17 cellular contexts compared by ENCODE assay signal in the genomic region with DNA sequence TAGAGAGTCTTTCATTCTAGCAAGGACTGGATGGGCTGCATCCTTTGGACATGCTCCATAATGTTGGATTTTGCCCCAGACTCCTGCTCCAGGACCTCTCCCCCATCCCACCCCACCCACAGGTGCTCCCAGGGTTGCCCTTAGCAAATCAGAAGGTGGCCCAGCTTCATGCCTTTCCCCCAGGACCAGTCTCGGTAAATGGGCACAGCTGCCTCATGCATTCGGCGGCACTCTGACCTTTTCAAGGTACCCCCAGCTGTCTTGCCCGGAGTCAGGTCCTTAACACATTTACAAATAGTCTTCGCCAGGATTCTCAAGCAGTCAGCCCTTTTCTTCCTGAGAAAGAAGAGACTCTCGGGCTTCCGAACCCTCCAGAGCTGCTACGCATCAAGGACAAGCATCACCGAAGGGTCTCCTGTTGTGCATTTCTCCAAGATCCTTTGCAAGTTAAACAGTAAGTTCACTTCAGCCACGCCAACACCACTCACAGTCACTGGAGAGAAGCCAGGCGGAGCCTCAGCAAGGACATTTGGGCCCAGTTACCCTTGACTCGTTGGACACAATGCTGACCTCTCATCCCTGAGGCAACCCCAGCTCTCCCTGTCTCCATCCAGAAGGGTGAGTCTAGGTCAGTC.
DNase-seq lines count a peak whose midpoint lies in the region; ATAC-seq and TF ChIP-seq lines count a peak whose summit lies in the region.
"Had no signal": no experiment of that assay in that cellular context is flagged by ENCODE, and none has a peak within 500 bp of the region (broad histone marks: within the 10 kb centered on the region; RNA-seq: fewer than 3 reads in every experiment).

No MANE protein-coding gene starts in this region.

- no peak overlapping the region for H2AK5ac ChIP-seq in trophoblast cell (ENCODE audit: low read length)

- H3K27ac ChIP-seq in trophoblast cell (ENCODE audit: low read depth, low read length) (no peak overlapping the region), tibial nerve (no peak overlapping the region)
- H3K27ac ChIP-seq: HL-60 had no signal

- H3K9ac ChIP-seq in trophoblast cell (ENCODE audit: low read length), result no peak overlapping the region
- H3K9ac ChIP-seq: BLaER1 had no signal

- H3K36me3 Mint-ChIP-seq in type B pancreatic cell, result no peaks in the 10 kb centered on the region

- no peak overlapping the region for H3K14ac ChIP-seq in trophoblast cell (ENCODE audit: low read length)

- H3K4me3 ChIP-seq in trophoblast cell (ENCODE audit: low read depth, low read length), result no peak overlapping the region
- no peak overlapping the region for H3K4me3 ChIP-seq in tibial nerve
- H3K4me3 ChIP-seq: BLaER1, GM12878, GM23338 had no signal

- no peak overlapping the region for H3K4ac ChIP-seq in trophoblast cell (ENCODE audit: low read depth, low read length)

- peak overlapping the region; percentile 58 for H3K23ac ChIP-seq in trophoblast cell (ENCODE audit: low read length)

- ATAC-seq in HG02885 (IDR thresholded peaks at IDR 0.05; ENCODE audit: poor library complexity, unreplicated experiment), result no peak
- ATAC-seq: GM12878, GM23338 had no signal

- H4K91ac ChIP-seq in trophoblast cell (ENCODE audit: low read depth, low read length), result no peak overlapping the region

- H2AFZ ChIP-seq in trophoblast cell (ENCODE audit: insufficient read depth, low read length, poor library complexity), result no peak overlapping the region
- H2AFZ ChIP-seq: GM23338 had no signal

- no peak overlapping the region for H3K27ac Mint-ChIP-seq in type B pancreatic cell
- H3K27ac Mint-ChIP-seq: CD8-positive, alpha-beta memory T cell; GM23338; H9 had no signal

- no peak overlapping the region for H4K12ac ChIP-seq in trophoblast cell (ENCODE audit: low read depth, low read length)

- no peak overlapping the region for H3K18ac ChIP-seq in trophoblast cell (ENCODE audit: low read length)

- H2BK12ac ChIP-seq in trophoblast cell (ENCODE audit: low read length), result no peak overlapping the region

- TF ChIP-seq POLR2A in tibial nerve (IDR thresholded peaks at IDR 0.05), result no peak

- H4K8ac ChIP-seq in trophoblast cell (ENCODE audit: low read depth, low read length), result no peak overlapping the region

- no CpG with 5 or more reads among the region's 12 CpGs for WGBS in trophoblast cell (ENCODE audit: extremely low coverage, insufficient coverage, insufficient read length)
- WGBS in tibial nerve, 2 donors, result 83 to 84% methylated on average over 12 of the region's 12 CpGs

- H3K9me3 ChIP-seq in trophoblast cell (ENCODE audit: insufficient read depth, low read depth, low read length) (peaks cover 2% of the 10 kb centered on the region), tibial nerve (no peaks in the 10 kb centered on the region)

- H3K4me2 ChIP-seq in trophoblast cell (ENCODE audit: low read length), result no peak overlapping the region
- H3K4me2 ChIP-seq: GM23338 had no signal

- peaks cover 19% of the 10 kb centered on the region for H3K27me3 Mint-ChIP-seq in type B pancreatic cell

- H3K79me1 ChIP-seq in trophoblast cell (ENCODE audit: low read length), result no peaks in the 10 kb centered on the region

- no peak overlapping the region for H2BK120ac ChIP-seq in trophoblast cell (ENCODE audit: insufficient read depth, low read length, poor library complexity)

- no peak for TF ChIP-seq EP300 in tibial nerve (IDR thresholded peaks at IDR 0.05)

- H3K79me2 ChIP-seq in trophoblast cell (ENCODE audit: control insufficient read depth, insufficient read depth, low read length, poor library complexity), result no peaks in the 10 kb centered on the region

- H3K4me1 Mint-ChIP-seq in type B pancreatic cell (ENCODE audit: unreplicated experiment), result no peaks in the 10 kb centered on the region
- H3K4me1 Mint-ChIP-seq: CD8-positive, alpha-beta memory T cell; GM23338; H9 had no signal

- peak; percentile 40 for DNase-seq in activated CD8-positive, alpha-beta memory T cell treated with anti-CD3 and anti-CD28 coated beads for 24 hours
- no peak for DNase-seq in activated CD8-positive, alpha-beta memory T cell treated with anti-CD3 and anti-CD28 coated beads, Interleukin-2, amount 50 U/mL, for 48 hours
- peak; percentile 94 for DNase-seq in DMS79 treated with DMSO at 0.1 percent for 48 hours (lab: John Stamatoyannopoulos, UW)
- no peak for DNase-seq in trophoblast cell
- DNase-seq in type B pancreatic cell (ENCODE audit: extremely low spot score, unreplicated experiment), result peak; percentile 36
- no peak for DNase-seq in tibial nerve (ENCODE audit: low spot score in 2 of 2)
- no peak for DNase-seq in HCEC 1CT
- DNase-seq: 8988T; AML-193; Caco-2; CD8-positive, alpha-beta memory T cell; H9 had no signal

- H2BK5ac ChIP-seq in trophoblast cell (ENCODE audit: low read depth, low read length, poor library complexity), result no peak overlapping the region

- H3K4me1 ChIP-seq in trophoblast cell (ENCODE audit: control insufficient read depth in 1 of 2, insufficient read depth in 2 of 2, low read length in 2 of 2) (no peaks in the 10 kb centered on the region), tibial nerve (no peaks in the 10 kb centered on the region)
- H3K4me1 ChIP-seq: Caco-2 had no signal

- H3K4me3 Mint-ChIP-seq in type B pancreatic cell, result no peak overlapping the region
- H3K4me3 Mint-ChIP-seq: CD8-positive, alpha-beta memory T cell; GM23338; H9 had no signal

- no peaks in the 10 kb centered on the region for H3K27me3 ChIP-seq in trophoblast cell (ENCODE audit: insufficient read depth, low read length)
- no peaks in the 10 kb centered on the region for H3K27me3 ChIP-seq in tibial nerve
- H3K27me3 ChIP-seq: BLaER1 had no signal

- H3K36me3 ChIP-seq in trophoblast cell (ENCODE audit: control insufficient read depth in 1 of 2, insufficient read depth in 2 of 2, low read length in 2 of 2) (no peaks in the 10 kb centered on the region), tibial nerve (no peaks in the 10 kb centered on the region)
- H3K36me3 ChIP-seq: BLaER1 had no signal

- H3K9me3 Mint-ChIP-seq in type B pancreatic cell, result peaks cover 6% of the 10 kb centered on the region

- TF ChIP-seq CTCF in type B pancreatic cell (conservative IDR thresholded peaks at IDR 0.05) (no peak), tibial nerve (IDR thresholded peaks at IDR 0.05) (no peak)

Comparison
In these comparisons a context has a peak if more than half of its experiments do, and no peak if none do; other contexts are left out.
1. DNase-seq: peak in activated CD8-positive, alpha-beta memory T cell treated with anti-CD3 and anti-CD28 coated beads for 24 hours (single experiment), DMS79 treated with DMSO at 0.1 percent for 48 hours (single experiment) and type B pancreatic cell (single experiment); none in activated CD8-positive, alpha-beta memory T cell treated with anti-CD3 and anti-CD28 coated beads, Interleukin-2, amount 50 U/mL, for 48 hours (single experiment), trophoblast cell (0 of 2), tibial nerve (0 of 2) and HCEC 1CT (single experiment).